ENCODE assay signal across 1 cellular context in genomic region chr7:92417913-92418312, GRCh38.
TF ChIP-seq lines count a peak whose summit lies in the region.

No MANE protein-coding gene starts in this region.

TF ChIP-seq in HEK293T, 16 proteins besides CTCF, POLR2A, EP300 and RAD21 (continued from another document):
- TF ChIP-seq BHLHE40 (IDR thresholded peaks at IDR 0.05; ENCODE audit: borderline replicate concordance) (no peak), FOXK2 (IDR thresholded peaks at IDR 0.05) (no peak), L3MBTL2 (conservative IDR thresholded peaks at IDR 0.05) (no peak), TARDBP (IDR thresholded peaks at IDR 0.05) (no peak), NFRKB (IDR thresholded peaks at IDR 0.05) (no peak), LEF1 (IDR thresholded peaks at IDR 0.05; ENCODE audit: borderline replicate concordance) (no peak)
